20 cellular contexts compared by ENCODE assay signal in the genomic region with DNA sequence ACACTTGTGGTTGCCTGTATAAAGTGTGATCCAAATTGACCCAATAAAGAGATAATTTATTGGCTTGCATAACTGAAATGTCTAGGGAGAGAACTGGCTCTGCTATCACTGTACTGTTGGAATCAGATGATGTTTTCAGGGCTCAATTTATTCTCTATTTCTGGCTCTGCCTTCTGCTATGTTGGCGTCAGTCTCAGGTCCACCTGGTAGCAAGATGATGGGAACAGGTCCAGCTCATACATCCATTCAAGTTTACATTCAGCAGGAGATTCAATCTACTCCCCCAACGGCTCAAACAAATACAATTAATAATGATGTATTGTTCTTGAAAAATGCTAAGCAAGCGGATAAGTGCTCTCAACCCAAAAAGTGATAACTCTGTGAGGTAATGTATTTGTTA.
DNase-seq lines count a peak whose midpoint lies in the region; ATAC-seq and TF ChIP-seq lines count a peak whose summit lies in the region.
"Had no signal": no experiment of that assay in that cellular context is flagged by ENCODE, and none has a peak within 500 bp of the region (broad histone marks: within the 10 kb centered on the region; RNA-seq: fewer than 3 reads in every experiment).

No MANE protein-coding gene starts in this region.

- no peak overlapping the region for H3K4me3 Mint-ChIP-seq in activated naive CD4-positive, alpha-beta T cell treated with anti-CD3 and anti-CD28 coated beads, Interleukin-2, amount 10 ng/mL, durations not matched to agents 7 days and 5 days
- H3K4me3 Mint-ChIP-seq: CD4-positive, CD25-positive, alpha-beta regulatory T cell; IgD-negative memory B cell; T-cell; T-helper 2 cell treated with Interferon-gamma antibody and Interleukin-4, amounts not matched to agents 5 μg/mL and 100 μg/mL, for 36 hours had no signal

- CTCF ChIA-PET in activated naive CD4-positive, alpha-beta T cell treated with anti-CD3 and anti-CD28 coated beads, Interleukin-2, amount 10 ng/mL, durations not matched to agents 7 days and 5 days (lab: Charles Lee), result no interaction called here

- DNase-seq in G401 (ENCODE audit: low spot score) (peak; percentile 92), NCI-H1417 (lab: John Stamatoyannopoulos, UW) (peak in 2 of 3 experiments; percentile 55 to 88), NCI-H748 (lab: John Stamatoyannopoulos, UW; ENCODE audit: unreplicated experiment) (peak; percentile 95), D341Med (ENCODE audit: low spot score) (no peak)
- no peak for DNase-seq in activated naive CD4-positive, alpha-beta T cell treated with anti-CD3 and anti-CD28 coated beads, Interleukin-2, amount 10 ng/mL, durations not matched to agents 7 days and 5 days
- DNase-seq: CD4-positive, CD25-positive, alpha-beta regulatory T cell; DMS 273 treated with DMSO at 0.1 percent for 48 hours; MV-4-11; NCI-H1694 treated with DMSO at 0.1 percent for 48 hours; NCI-H226; NCI-H510A treated with DMSO at 0.1 percent for 48 hours; SIG-M5; T-cell had no signal

- no peaks in the 10 kb centered on the region for H3K27me3 Mint-ChIP-seq in activated naive CD4-positive, alpha-beta T cell treated with anti-CD3 and anti-CD28 coated beads, Interleukin-2, amount 10 ng/mL, durations not matched to agents 7 days and 5 days
- H3K27me3 Mint-ChIP-seq: CD4-positive, CD25-positive, alpha-beta regulatory T cell; IgD-negative memory B cell had no signal

- H3K27ac Mint-ChIP-seq in activated naive CD4-positive, alpha-beta T cell treated with anti-CD3 and anti-CD28 coated beads, Interleukin-2, amount 10 ng/mL, durations not matched to agents 7 days and 5 days, result no peak overlapping the region
- H3K27ac Mint-ChIP-seq: CD4-positive, CD25-positive, alpha-beta regulatory T cell; IgD-negative memory B cell; T-cell; T-helper 2 cell treated with Interferon-gamma antibody and Interleukin-4, amounts not matched to agents 5 μg/mL and 100 μg/mL, for 36 hours had no signal

- ATAC-seq in SK-N-SH treated with all-trans-retinoic acid at 6 μM for 48 hours (no peak; the same call in 2 of the 3 replicates), GM18868 (IDR thresholded peaks at IDR 0.05; ENCODE audit: unreplicated experiment) (no peak), GM18502 (IDR thresholded peaks at IDR 0.05; ENCODE audit: poor library complexity, unreplicated experiment) (no peak)
- ATAC-seq: HCT116, Panc1, T-cell had no signal

- no peaks in the 10 kb centered on the region for H3K9me3 Mint-ChIP-seq in activated naive CD4-positive, alpha-beta T cell treated with anti-CD3 and anti-CD28 coated beads, Interleukin-2, amount 10 ng/mL, durations not matched to agents 7 days and 5 days
- H3K9me3 Mint-ChIP-seq: IgD-negative memory B cell; T-helper 2 cell treated with Interferon-gamma antibody and Interleukin-4, amounts not matched to agents 5 μg/mL and 100 μg/mL, for 36 hours had no signal

- no peaks in the 10 kb centered on the region for H3K4me1 Mint-ChIP-seq in activated naive CD4-positive, alpha-beta T cell treated with anti-CD3 and anti-CD28 coated beads, Interleukin-2, amount 10 ng/mL, durations not matched to agents 7 days and 5 days
- H3K4me1 Mint-ChIP-seq: CD4-positive, CD25-positive, alpha-beta regulatory T cell; IgD-negative memory B cell; T-cell had no signal

- in situ Hi-C loops in G401 (cut with HindIII; ENCODE audit: low sequenced_read_pairs), result no loop called here

- H3K36me3 Mint-ChIP-seq in activated naive CD4-positive, alpha-beta T cell treated with anti-CD3 and anti-CD28 coated beads, Interleukin-2, amount 10 ng/mL, durations not matched to agents 7 days and 5 days, result no peaks in the 10 kb centered on the region
- H3K36me3 Mint-ChIP-seq: CD4-positive, CD25-positive, alpha-beta regulatory T cell; IgD-negative memory B cell; T-cell had no signal

TF ChIP-seq in SK-N-SH treated with all-trans-retinoic acid at 6 μM for 48 hours, 23 proteins besides CTCF, POLR2A, EP300 and RAD21 (continues in another document):
- TF ChIP-seq RARB (CRISPR knock-in tag; IDR thresholded peaks at IDR 0.05) (no peak), TCF4 (CRISPR knock-in tag; IDR thresholded peaks at IDR 0.05; ENCODE audit: borderline replicate concordance) (peak; percentile 87), CSDC2 (CRISPR knock-in tag; IDR thresholded peaks at IDR 0.05) (0 out of 2 replicates have a peak, but pooled peaks have one; percentile 69), ISL1 (CRISPR knock-in tag; IDR thresholded peaks at IDR 0.05) (peak; percentile 72; the same call in 1 of the 2 replicates), BACH2 (CRISPR knock-in tag; IDR thresholded peaks at IDR 0.05; ENCODE audit: borderline replicate concordance) (no peak), ZFP30 (CRISPR knock-in tag; IDR thresholded peaks at IDR 0.05) (no peak), ZC3H10 (CRISPR knock-in tag; IDR thresholded peaks at IDR 0.05) (no peak), ARNTL (CRISPR knock-in tag; IDR thresholded peaks at IDR 0.05; ENCODE audit: borderline replicate concordance, low read depth) (no peak), SNAI2 (CRISPR knock-in tag; IDR thresholded peaks at IDR 0.05) (peak; percentile 75; the same call in 1 of the 2 replicates), TOX (CRISPR knock-in tag; IDR thresholded peaks at IDR 0.05; ENCODE audit: borderline replicate concordance) (no peak)
- TF ChIP-seq, protein P1, sequence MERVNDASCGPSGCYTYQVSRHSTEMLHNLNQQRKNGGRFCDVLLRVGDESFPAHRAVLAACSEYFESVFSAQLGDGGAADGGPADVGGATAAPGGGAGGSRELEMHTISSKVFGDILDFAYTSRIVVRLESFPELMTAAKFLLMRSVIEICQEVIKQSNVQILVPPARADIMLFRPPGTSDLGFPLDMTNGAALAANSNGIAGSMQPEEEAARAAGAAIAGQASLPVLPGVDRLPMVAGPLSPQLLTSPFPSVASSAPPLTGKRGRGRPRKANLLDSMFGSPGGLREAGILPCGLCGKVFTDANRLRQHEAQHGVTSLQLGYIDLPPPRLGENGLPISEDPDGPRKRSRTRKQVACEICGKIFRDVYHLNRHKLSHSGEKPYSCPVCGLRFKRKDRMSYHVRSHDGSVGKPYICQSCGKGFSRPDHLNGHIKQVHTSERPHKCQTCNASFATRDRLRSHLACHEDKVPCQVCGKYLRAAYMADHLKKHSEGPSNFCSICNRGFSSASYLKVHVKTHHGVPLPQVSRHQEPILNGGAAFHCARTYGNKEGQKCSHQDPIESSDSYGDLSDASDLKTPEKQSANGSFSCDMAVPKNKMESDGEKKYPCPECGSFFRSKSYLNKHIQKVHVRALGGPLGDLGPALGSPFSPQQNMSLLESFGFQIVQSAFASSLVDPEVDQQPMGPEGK (CRISPR knock-in tag; IDR thresholded peaks at IDR 0.05; ENCODE audit: borderline replicate concordance), result no peak
- TF ChIP-seq, protein P2, sequence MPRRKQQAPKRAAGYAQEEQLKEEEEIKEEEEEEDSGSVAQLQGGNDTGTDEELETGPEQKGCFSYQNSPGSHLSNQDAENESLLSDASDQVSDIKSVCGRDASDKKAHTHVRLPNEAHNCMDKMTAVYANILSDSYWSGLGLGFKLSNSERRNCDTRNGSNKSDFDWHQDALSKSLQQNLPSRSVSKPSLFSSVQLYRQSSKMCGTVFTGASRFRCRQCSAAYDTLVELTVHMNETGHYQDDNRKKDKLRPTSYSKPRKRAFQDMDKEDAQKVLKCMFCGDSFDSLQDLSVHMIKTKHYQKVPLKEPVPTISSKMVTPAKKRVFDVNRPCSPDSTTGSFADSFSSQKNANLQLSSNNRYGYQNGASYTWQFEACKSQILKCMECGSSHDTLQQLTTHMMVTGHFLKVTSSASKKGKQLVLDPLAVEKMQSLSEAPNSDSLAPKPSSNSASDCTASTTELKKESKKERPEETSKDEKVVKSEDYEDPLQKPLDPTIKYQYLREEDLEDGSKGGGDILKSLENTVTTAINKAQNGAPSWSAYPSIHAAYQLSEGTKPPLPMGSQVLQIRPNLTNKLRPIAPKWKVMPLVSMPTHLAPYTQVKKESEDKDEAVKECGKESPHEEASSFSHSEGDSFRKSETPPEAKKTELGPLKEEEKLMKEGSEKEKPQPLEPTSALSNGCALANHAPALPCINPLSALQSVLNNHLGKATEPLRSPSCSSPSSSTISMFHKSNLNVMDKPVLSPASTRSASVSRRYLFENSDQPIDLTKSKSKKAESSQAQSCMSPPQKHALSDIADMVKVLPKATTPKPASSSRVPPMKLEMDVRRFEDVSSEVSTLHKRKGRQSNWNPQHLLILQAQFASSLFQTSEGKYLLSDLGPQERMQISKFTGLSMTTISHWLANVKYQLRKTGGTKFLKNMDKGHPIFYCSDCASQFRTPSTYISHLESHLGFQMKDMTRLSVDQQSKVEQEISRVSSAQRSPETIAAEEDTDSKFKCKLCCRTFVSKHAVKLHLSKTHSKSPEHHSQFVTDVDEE (CRISPR knock-in tag; IDR thresholded peaks at IDR 0.05), result peak; percentile 93; the same call in 1 of the 2 replicates
- TF ChIP-seq, protein P3, sequence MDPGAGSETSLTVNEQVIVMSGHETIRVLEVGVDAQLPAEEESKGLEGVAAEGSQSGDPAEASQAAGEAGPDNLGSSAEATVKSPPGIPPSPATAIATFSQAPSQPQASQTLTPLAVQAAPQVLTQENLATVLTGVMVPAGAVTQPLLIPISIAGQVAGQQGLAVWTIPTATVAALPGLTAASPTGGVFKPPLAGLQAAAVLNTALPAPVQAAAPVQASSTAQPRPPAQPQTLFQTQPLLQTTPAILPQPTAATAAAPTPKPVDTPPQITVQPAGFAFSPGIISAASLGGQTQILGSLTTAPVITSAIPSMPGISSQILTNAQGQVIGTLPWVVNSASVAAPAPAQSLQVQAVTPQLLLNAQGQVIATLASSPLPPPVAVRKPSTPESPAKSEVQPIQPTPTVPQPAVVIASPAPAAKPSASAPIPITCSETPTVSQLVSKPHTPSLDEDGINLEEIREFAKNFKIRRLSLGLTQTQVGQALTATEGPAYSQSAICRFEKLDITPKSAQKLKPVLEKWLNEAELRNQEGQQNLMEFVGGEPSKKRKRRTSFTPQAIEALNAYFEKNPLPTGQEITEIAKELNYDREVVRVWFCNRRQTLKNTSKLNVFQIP (CRISPR knock-in tag; IDR thresholded peaks at IDR 0.05; ENCODE audit: borderline replicate concordance, low read depth), result no peak
- TF ChIP-seq, protein P4, sequence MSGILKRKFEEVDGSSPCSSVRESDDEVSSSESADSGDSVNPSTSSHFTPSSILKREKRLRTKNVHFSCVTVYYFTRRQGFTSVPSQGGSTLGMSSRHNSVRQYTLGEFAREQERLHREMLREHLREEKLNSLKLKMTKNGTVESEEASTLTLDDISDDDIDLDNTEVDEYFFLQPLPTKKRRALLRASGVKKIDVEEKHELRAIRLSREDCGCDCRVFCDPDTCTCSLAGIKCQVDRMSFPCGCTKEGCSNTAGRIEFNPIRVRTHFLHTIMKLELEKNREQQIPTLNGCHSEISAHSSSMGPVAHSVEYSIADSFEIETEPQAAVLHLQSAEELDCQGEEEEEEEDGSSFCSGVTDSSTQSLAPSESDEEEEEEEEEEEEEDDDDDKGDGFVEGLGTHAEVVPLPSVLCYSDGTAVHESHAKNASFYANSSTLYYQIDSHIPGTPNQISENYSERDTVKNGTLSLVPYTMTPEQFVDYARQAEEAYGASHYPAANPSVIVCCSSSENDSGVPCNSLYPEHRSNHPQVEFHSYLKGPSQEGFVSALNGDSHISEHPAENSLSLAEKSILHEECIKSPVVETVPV (CRISPR knock-in tag; IDR thresholded peaks at IDR 0.05), result peak; percentile 11; the same call in 1 of the 2 replicates

Comparison
In these comparisons a context has a peak if more than half of its experiments do, and no peak if none do; other contexts are left out.
1. DNase-seq: peak in G401 (single experiment), NCI-H1417 (2 of 3) and NCI-H748 (single experiment); none in activated naive CD4-positive, alpha-beta T cell treated with anti-CD3 and anti-CD28 coated beads, Interleukin-2, amount 10 ng/mL, durations not matched to agents 7 days and 5 days (single experiment) and D341Med (single experiment).